In genomic region chr21:24197132-24197643, GRCh38 we compare ENCODE assay signal across 25 cellular contexts.
DNase-seq lines count a peak whose midpoint lies in the region; ATAC-seq and FAIRE-seq lines count a peak whose summit lies in the region.
"Had no signal": no experiment of that assay in that cellular context is flagged by ENCODE, and none has a peak within 500 bp of the region (broad histone marks: within the 10 kb centered on the region; RNA-seq: fewer than 3 reads in every experiment).

No MANE protein-coding gene starts in this region.

- DNase-seq in COR-L47 (lab: John Stamatoyannopoulos, UW), result no peak
- DNase-seq in cardiac septum (ENCODE audit: low spot score), result no peak
- DNase-seq in NCI-H146 (lab: John Stamatoyannopoulos, UW), result no peak
- DNase-seq in SIG-M5 (lab: John Stamatoyannopoulos, UW), result no peak
- DNase-seq: 8988T; activated CD4-positive, alpha-beta T cell treated with anti-CD3 and anti-CD28 coated beads, Interleukin-2, amount 10 ng/mL, durations not matched to agents 7 days and 5 days; AML-193; CD8-positive, alpha-beta T cell; dermis blood vessel endothelial cell; H9; midbrain; naive thymus-derived CD8-positive, alpha-beta T cell; NCI-H1105 treated with DMSO at 0.1 percent for 48 hours; NCI-H2081; NCI-H446; PC-3; stimulated activated CD4-positive, alpha-beta T cell treated with anti-CD3 and anti-CD28 coated beads, Interleukin-4, amount 100 ng/mL, for 1 hour had no signal

- intact Hi-C loops in cardiac septum (cut with DNase I), result no loop called here

- ATAC-seq in GM21381 (IDR thresholded peaks at IDR 0.05; ENCODE audit: unreplicated experiment) (peak; percentile 66), HG02970 (IDR thresholded peaks at IDR 0.05; ENCODE audit: low FRiP score, unreplicated experiment) (peak; percentile 69), HG03460 (IDR thresholded peaks at IDR 0.05; ENCODE audit: unreplicated experiment) (peak; percentile 73)
- ATAC-seq: CD8-positive, alpha-beta T cell; naive thymus-derived CD8-positive, alpha-beta T cell; PC-3; Right ventricle myocardium inferior; stimulated activated memory B cell treated with anti-CD40 and anti-IgM and Interleukin-4, amounts not matched to agents 10 μg/mL and 1 μg/mL and 100 μg/mL, for 72 hours had no signal

- peak; percentile 51 for FAIRE-seq in A204.1 (lab: Jason Lieb, UNC)
- FAIRE-seq: GM18507, islet of Langerhans had no signal
